Comparison of ENCODE assay signal across 18 cellular contexts in the genomic region with DNA sequence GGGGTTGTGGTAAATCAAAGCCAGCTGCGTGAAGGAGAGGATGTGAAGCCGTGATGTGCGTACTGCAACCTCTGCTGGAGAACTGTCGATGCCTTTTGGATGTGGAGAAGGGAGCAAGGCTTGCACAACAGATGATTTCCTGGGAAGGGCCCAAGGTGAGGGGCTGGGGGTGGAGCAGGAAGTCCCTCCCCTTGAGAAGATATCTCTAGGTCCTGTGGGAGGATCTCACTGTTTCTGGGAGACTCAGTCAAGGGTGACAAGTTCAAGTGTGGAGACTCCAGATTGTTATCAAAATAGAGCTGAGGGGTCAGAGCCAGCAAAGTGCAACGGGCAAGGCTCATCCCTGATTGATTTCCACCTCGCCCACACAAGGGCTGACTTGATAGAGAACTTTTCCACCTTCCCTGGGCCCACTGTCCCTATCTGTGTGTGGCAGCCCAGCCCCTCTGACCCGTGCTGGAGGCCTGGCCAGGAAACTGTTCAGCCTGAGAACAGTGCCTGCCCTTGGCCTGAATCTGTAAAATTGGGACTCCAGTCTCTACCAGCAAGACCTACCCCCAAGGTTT. TPM values are rescaled to one million over a fixed set of nuclear protein-coding genes. Genes with fewer than 3 reads are reported as not detected.
"Had no signal": no experiment of that assay in that cellular context is flagged by ENCODE, and none has a peak within 500 bp of the region (broad histone marks: within the 10 kb centered on the region; RNA-seq: fewer than 3 reads in every experiment).

No MANE protein-coding gene starts in this region.

- H3K4me3 Mint-ChIP-seq: activated naive CD4-positive, alpha-beta T cell treated with anti-CD3 and anti-CD28 coated beads, Interleukin-2, amount 50 U/mL, for 24 hours; activated T-cell treated with anti-CD3 and anti-CD28 coated beads, Interleukin-2, amount 50 U/mL, for 72 hours; mesothelial cell of epicardium; natural killer cell treated with Interleukin-12 subunit alpha and Interleukin-12 subunit beta and Interleukin-15 and Interleukin-18, amount 100 ng/mL, for 72 hours; T-helper 2 cell treated with Interferon-gamma antibody and Interleukin-4, amounts not matched to agents 5 μg/mL and 100 μg/mL, for 36 hours had no signal

- H3K9me3 Mint-ChIP-seq: activated naive CD4-positive, alpha-beta T cell treated with anti-CD3 and anti-CD28 coated beads, Interleukin-2, amount 50 U/mL, for 24 hours; activated T-cell treated with anti-CD3 and anti-CD28 coated beads, Interleukin-2, amount 50 U/mL, for 72 hours; mesothelial cell of epicardium; natural killer cell treated with Interleukin-12 subunit alpha and Interleukin-12 subunit beta and Interleukin-15 and Interleukin-18, amount 100 ng/mL, for 72 hours; T-helper 2 cell treated with Interferon-gamma antibody and Interleukin-4, amounts not matched to agents 5 μg/mL and 100 μg/mL, for 36 hours had no signal

- H3K4me1 Mint-ChIP-seq: activated naive CD4-positive, alpha-beta T cell treated with anti-CD3 and anti-CD28 coated beads, Interleukin-2, amount 50 U/mL, for 24 hours had no signal

- H3K27me3 Mint-ChIP-seq: activated naive CD4-positive, alpha-beta T cell treated with anti-CD3 and anti-CD28 coated beads, Interleukin-2, amount 50 U/mL, for 24 hours had no signal

- ATAC-seq: activated T-cell treated with anti-CD3 and anti-CD28 coated beads, Interleukin-2, amount 50 U/mL, for 72 hours; foreskin keratinocyte; left colon; natural killer cell treated with Interleukin-12 subunit alpha and Interleukin-12 subunit beta and Interleukin-15 and Interleukin-18, amount 100 ng/mL, for 72 hours had no signal

- H3K4me1 ChIP-seq: breast epithelium had no signal

- DNase-seq: activated CD4-positive, alpha-beta T cell treated with anti-CD3 and anti-CD28 coated beads for 1 hour; activated CD8-positive, alpha-beta memory T cell treated with anti-CD3 and anti-CD28 coated beads for 24 hours; activated effector memory CD4-positive, alpha-beta T cell treated with anti-CD3 and anti-CD28 coated beads, Interleukin-2, amount 50 U/mL, for 16 hours; activated T-cell treated with anti-CD3 and anti-CD28 coated beads, Interleukin-2, amount 50 U/mL, for 72 hours; effector CD8-positive, alpha-beta T cell; foreskin keratinocyte; left colon; stimulated activated CD4-positive, alpha-beta T cell treated with anti-CD3 and anti-CD28 coated beads, Interleukin-12 subunit alpha, Interleukin-12 subunit beta, amount 100 ng/mL, for 4 hours; stimulated activated CD4-positive, alpha-beta T cell treated with anti-CD3 and anti-CD28 coated beads, Interleukin-1b, Interleukin-23, amount 100 ng/mL, for 48 hours; stimulated activated CD8-positive, alpha-beta memory T cell treated with anti-CD3 and anti-CD28 coated beads, Interleukin-4, amount 100 ng/mL, for 48 hours; stimulated activated naive CD4-positive, alpha-beta T cell had no signal

- H3K36me3 ChIP-seq: ascending aorta, breast epithelium had no signal

- H3K36me3 Mint-ChIP-seq: activated naive CD4-positive, alpha-beta T cell treated with anti-CD3 and anti-CD28 coated beads, Interleukin-2, amount 50 U/mL, for 24 hours; mesothelial cell of epicardium; natural killer cell treated with Interleukin-12 subunit alpha and Interleukin-12 subunit beta and Interleukin-15 and Interleukin-18, amount 100 ng/mL, for 72 hours had no signal

- H3K27ac ChIP-seq: ascending aorta, breast epithelium, foreskin keratinocyte had no signal

- H3K9me3 ChIP-seq: ascending aorta, breast epithelium had no signal

- H3K27me3 ChIP-seq: ascending aorta, breast epithelium, foreskin keratinocyte had no signal

- H3K4me3 ChIP-seq: ascending aorta, breast epithelium, lung had no signal

- H3K27ac Mint-ChIP-seq: activated naive CD4-positive, alpha-beta T cell treated with anti-CD3 and anti-CD28 coated beads, Interleukin-2, amount 50 U/mL, for 24 hours; activated T-cell treated with anti-CD3 and anti-CD28 coated beads, Interleukin-2, amount 50 U/mL, for 72 hours; mesothelial cell of epicardium; natural killer cell treated with Interleukin-12 subunit alpha and Interleukin-12 subunit beta and Interleukin-15 and Interleukin-18, amount 100 ng/mL, for 72 hours; T-helper 2 cell treated with Interferon-gamma antibody and Interleukin-4, amounts not matched to agents 5 μg/mL and 100 μg/mL, for 36 hours had no signal

RNA-seq across cellular contexts. Expression of a gene that starts 55.0 kb away (rescaled TPM):
- total RNA-seq: activated T-cell treated with anti-CD3 and anti-CD28 coated beads, Interleukin-2, amount 50 U/mL, for 72 hours; natural killer cell treated with Interleukin-12 subunit alpha and Interleukin-12 subunit beta and Interleukin-15 and Interleukin-18, amount 100 ng/mL, for 72 hours had no signal
